ENCODE assay signal across 17 cellular contexts in genomic region chr1:154948079-154948478, GRCh38.
"Had no signal": no experiment of that assay in that cellular context is flagged by ENCODE, and none has a peak within 500 bp of the region (broad histone marks: within the 10 kb centered on the region; RNA-seq: fewer than 3 reads in every experiment).

No MANE protein-coding gene starts in this region.

- ATAC-seq: gastrocnemius medialis; heart left ventricle; stimulated activated memory B cell treated with anti-CD40 and anti-IgM and Interleukin-4, amounts not matched to agents 10 μg/mL and 1 μg/mL and 100 μg/mL, for 72 hours; T-cell had no signal

- H3K36me3 ChIP-seq: colonic mucosa, uterus had no signal

- H3K4me2 ChIP-seq: SK-N-SH had no signal

- DNase-seq: activated CD4-positive, alpha-beta memory T cell treated with anti-CD3 and anti-CD28 coated beads for 36 hours; activated CD4-positive, alpha-beta T cell treated with anti-CD3 and anti-CD28 coated beads for 1 hour; activated CD8-positive, alpha-beta memory T cell treated with anti-CD3 and anti-CD28 coated beads, Interleukin-2, amount 50 U/mL, for 4 hours; colonic mucosa; gastrocnemius medialis; heart left ventricle; naive B cell; retina; SK-N-SH; substantia nigra; T-cell; uterus had no signal

- H3K9me3 ChIP-seq: colonic mucosa, gastrocnemius medialis, heart left ventricle, SK-N-SH, tibial nerve, uterus had no signal

- H3K27me3 ChIP-seq: cardiac muscle cell, colonic mucosa, gastrocnemius medialis, heart left ventricle, tibial nerve, uterus had no signal

- H3K4me1 ChIP-seq: uterus had no signal

- H3K27ac ChIP-seq: cardiac muscle cell, colonic mucosa, epithelial cell of prostate, gastrocnemius medialis, heart left ventricle, tibial nerve, uterus had no signal

- H3K9ac ChIP-seq: SK-N-SH had no signal

- H3K27me3 Mint-ChIP-seq: activated CD4-positive, alpha-beta memory T cell treated with anti-CD3 and anti-CD28 coated beads for 36 hours; naive B cell; stimulated activated memory B cell treated with anti-CD40 and anti-IgM and Interleukin-4, amounts not matched to agents 10 μg/mL and 1 μg/mL and 100 μg/mL, for 72 hours; T-cell had no signal

- H3K4me3 Mint-ChIP-seq: activated CD4-positive, alpha-beta memory T cell treated with anti-CD3 and anti-CD28 coated beads for 36 hours; stimulated activated memory B cell treated with anti-CD40 and anti-IgM and Interleukin-4, amounts not matched to agents 10 μg/mL and 1 μg/mL and 100 μg/mL, for 72 hours had no signal

- H3K27ac Mint-ChIP-seq: stimulated activated memory B cell treated with anti-CD40 and anti-IgM and Interleukin-4, amounts not matched to agents 10 μg/mL and 1 μg/mL and 100 μg/mL, for 72 hours had no signal

- H3K4me3 ChIP-seq: cardiac muscle cell, colonic mucosa, gastrocnemius medialis, heart left ventricle, lung, tibial nerve, uterus had no signal

- H3K9me3 Mint-ChIP-seq: activated CD4-positive, alpha-beta memory T cell treated with anti-CD3 and anti-CD28 coated beads for 36 hours; naive B cell; stimulated activated memory B cell treated with anti-CD40 and anti-IgM and Interleukin-4, amounts not matched to agents 10 μg/mL and 1 μg/mL and 100 μg/mL, for 72 hours; T-cell had no signal
